In the genomic region with DNA sequence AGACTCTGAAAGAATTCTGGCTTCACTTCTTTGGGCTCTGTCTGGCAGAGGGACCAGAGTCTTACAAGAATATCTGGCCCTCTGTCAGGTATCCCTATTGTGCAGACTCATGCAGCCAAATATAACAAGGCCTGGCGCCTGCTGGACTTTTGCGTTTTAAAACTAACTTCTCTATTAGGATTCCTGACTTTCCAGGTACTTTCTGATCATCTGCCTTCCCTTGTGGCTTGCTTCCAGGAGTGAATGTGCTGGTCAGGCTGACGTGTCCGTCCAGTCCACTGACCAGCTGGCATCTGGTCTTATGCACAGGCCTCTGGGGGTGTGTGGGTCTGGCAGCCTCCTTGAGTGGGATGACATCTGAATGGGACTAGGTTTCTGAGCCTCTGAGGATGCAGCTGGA, we compare ENCODE assay signal across 14 cellular contexts. TPM values are rescaled to one million over a fixed set of nuclear protein-coding genes. Genes with fewer than 3 reads are reported as not detected.
A peak's percentile ranks its signal among the peaks of the same experiment; 100 is the strongest.
DNase-seq lines count a peak whose midpoint lies in the region; ATAC-seq and TF ChIP-seq lines count a peak whose summit lies in the region.
"Had no signal": no experiment of that assay in that cellular context is flagged by ENCODE, and none has a peak within 500 bp of the region (broad histone marks: within the 10 kb centered on the region; RNA-seq: fewer than 3 reads in every experiment).

No MANE protein-coding gene starts in this region.

- H3K4me1 ChIP-seq in thoracic aorta (ENCODE audit: control insufficient read depth in 1 of 2, low read depth in 2 of 2) (peaks cover 3 to 25% of the 10 kb centered on the region in 2 donors), uterus (no peaks in the 10 kb centered on the region)

- H3K27me3 Mint-ChIP-seq in activated T-helper 2 cell treated with anti-CD3 and anti-CD28 coated beads, Interferon-gamma antibody, Interleukin-2, Interleukin-4, amounts not matched to agents 10 μg/mL and 5 μg/mL and 100 μg/mL, durations not matched to agents 14 hours and 24 hours and 36 hours (ENCODE audit: low read depth), result no peaks in the 10 kb centered on the region
- H3K27me3 Mint-ChIP-seq: activated B cell treated with CpG ODN at 0.5 μM for 24 hours; CD4-positive, alpha-beta memory T cell had no signal

- H3K36me3 ChIP-seq in MG63, result no peaks in the 10 kb centered on the region
- H3K36me3 ChIP-seq in thoracic aorta, result no peaks in the 10 kb centered on the region
- H3K36me3 ChIP-seq in uterus, result no peaks in the 10 kb centered on the region

- peak; percentile 91 for DNase-seq in MG63
- peak; percentile 77 for DNase-seq in left lobe of liver (ENCODE audit: low spot score)
- DNase-seq in thoracic aorta (ENCODE audit: low spot score), result peak; percentile 49
- DNase-seq in activated T-helper 2 cell treated with anti-CD3 and anti-CD28 coated beads, Interferon-gamma antibody, Interleukin-2, Interleukin-4, amounts not matched to agents 10 μg/mL and 5 μg/mL and 100 μg/mL, durations not matched to agents 14 hours and 24 hours and 36 hours (ENCODE audit: low spot score), result no peak
- no peak for DNase-seq in uterus
- DNase-seq: activated B cell treated with CpG ODN at 0.5 μM for 24 hours; activated naive CD8-positive, alpha-beta T cell treated with anti-CD3 and anti-CD28 coated beads, Interleukin-2, amount 10 ng/mL, durations not matched to agents 7 days and 5 days; CD4-positive, alpha-beta memory T cell; EL; NCI-H1048; stimulated activated naive CD4-positive, alpha-beta T cell treated with Interleukin-2 at 50 U/mL for 16 hours; SW 1271 had no signal

- no peak for TF ChIP-seq CTCF in thoracic aorta (IDR thresholded peaks at IDR 0.05)
- TF ChIP-seq CTCF in uterus (IDR thresholded peaks at IDR 0.05), result no peak

- no peak overlapping the region for H3K27ac Mint-ChIP-seq in activated T-helper 2 cell treated with anti-CD3 and anti-CD28 coated beads, Interferon-gamma antibody, Interleukin-2, Interleukin-4, amounts not matched to agents 10 μg/mL and 5 μg/mL and 100 μg/mL, durations not matched to agents 14 hours and 24 hours and 36 hours
- H3K27ac Mint-ChIP-seq: activated B cell treated with CpG ODN at 0.5 μM for 24 hours; activated naive CD8-positive, alpha-beta T cell treated with anti-CD3 and anti-CD28 coated beads, Interleukin-2, amount 10 ng/mL, durations not matched to agents 7 days and 5 days had no signal

- H3K27ac ChIP-seq in cingulate gyrus (ENCODE audit: low read depth, low read length), result peak overlapping the region; percentile 57
- peak overlapping the region; percentile 62 to 85 for H3K27ac ChIP-seq in thoracic aorta
- no peak overlapping the region for H3K27ac ChIP-seq in uterus

- H3K9me3 ChIP-seq in MG63 (no peaks in the 10 kb centered on the region), thoracic aorta (no peaks in the 10 kb centered on the region), uterus (no peaks in the 10 kb centered on the region)

- intact Hi-C loops in activated T-helper 2 cell treated with anti-CD3 and anti-CD28 coated beads, Interferon-gamma antibody, Interleukin-2, Interleukin-4, amounts not matched to agents 10 μg/mL and 5 μg/mL and 100 μg/mL, durations not matched to agents 14 hours and 24 hours and 36 hours (cut with micrococcal nuclease), result loop anchor here (5.0 kb wide), 1 partner anchor 127 kb away; no protein-coding TSS in a partner anchor
- intact Hi-C loops in uterus (cut with DNase I; ENCODE audit: low total_unique reads), result no loop called here

- TF ChIP-seq POLR2A in uterus (IDR thresholded peaks at IDR 0.05), result no peak

- H3K4me3 ChIP-seq in MG63 (no peak overlapping the region), thoracic aorta (no peak overlapping the region), uterus (no peak overlapping the region)

- H3K27me3 ChIP-seq in MG63, result no peaks in the 10 kb centered on the region
- H3K27me3 ChIP-seq in thoracic aorta (replicated peaks; ENCODE audit: insufficient read depth), result no peaks in the 10 kb centered on the region
- no peaks in the 10 kb centered on the region for H3K27me3 ChIP-seq in uterus

- no peaks in the 10 kb centered on the region for H3K36me3 Mint-ChIP-seq in activated T-helper 2 cell treated with anti-CD3 and anti-CD28 coated beads, Interferon-gamma antibody, Interleukin-2, Interleukin-4, amounts not matched to agents 10 μg/mL and 5 μg/mL and 100 μg/mL, durations not matched to agents 14 hours and 24 hours and 36 hours (ENCODE audit: low read depth)
- H3K36me3 Mint-ChIP-seq: activated naive CD8-positive, alpha-beta T cell treated with anti-CD3 and anti-CD28 coated beads, Interleukin-2, amount 10 ng/mL, durations not matched to agents 7 days and 5 days; CD4-positive, alpha-beta memory T cell had no signal

- H3K4me1 Mint-ChIP-seq in activated T-helper 2 cell treated with anti-CD3 and anti-CD28 coated beads, Interferon-gamma antibody, Interleukin-2, Interleukin-4, amounts not matched to agents 10 μg/mL and 5 μg/mL and 100 μg/mL, durations not matched to agents 14 hours and 24 hours and 36 hours (ENCODE audit: low read depth), result peaks cover 12% of the 10 kb centered on the region

- ATAC-seq in left lobe of liver (peak; percentile 86), thoracic aorta (ENCODE audit: insufficient number of reproducible peaks, low FRiP score, low read depth) (peak; percentile 44), GM18517 (IDR thresholded peaks at IDR 0.05; ENCODE audit: unreplicated experiment) (no peak)

- H3K4me3 Mint-ChIP-seq in activated T-helper 2 cell treated with anti-CD3 and anti-CD28 coated beads, Interferon-gamma antibody, Interleukin-2, Interleukin-4, amounts not matched to agents 10 μg/mL and 5 μg/mL and 100 μg/mL, durations not matched to agents 14 hours and 24 hours and 36 hours (ENCODE audit: low read depth), result no peak overlapping the region
- H3K4me3 Mint-ChIP-seq: activated B cell treated with CpG ODN at 0.5 μM for 24 hours; activated naive CD8-positive, alpha-beta T cell treated with anti-CD3 and anti-CD28 coated beads, Interleukin-2, amount 10 ng/mL, durations not matched to agents 7 days and 5 days; CD4-positive, alpha-beta memory T cell had no signal

- no peaks in the 10 kb centered on the region for H3K9me3 Mint-ChIP-seq in activated T-helper 2 cell treated with anti-CD3 and anti-CD28 coated beads, Interferon-gamma antibody, Interleukin-2, Interleukin-4, amounts not matched to agents 10 μg/mL and 5 μg/mL and 100 μg/mL, durations not matched to agents 14 hours and 24 hours and 36 hours
- H3K9me3 Mint-ChIP-seq: activated B cell treated with CpG ODN at 0.5 μM for 24 hours; activated naive CD8-positive, alpha-beta T cell treated with anti-CD3 and anti-CD28 coated beads, Interleukin-2, amount 10 ng/mL, durations not matched to agents 7 days and 5 days; CD4-positive, alpha-beta memory T cell had no signal

RNA-seq across cellular contexts. Expression of gene RAB29, which starts 8.6 kb away (rescaled TPM):
- 13.6 and 18.5 TPM in 2 replicates for total RNA-seq in MG63 (2014; rRNA removed; shearing (Covaris generic); ENCODE audit: low replicate concordance)
- total RNA-seq in left lobe of liver (20.7 TPM), thoracic aorta (10 to 100 TPM; 23.5 to 47.2 TPM), uterus (10 to 100 TPM in 3 of 4 donors, 1 to 10 TPM in 1; 6.8 to 27.9 (median 12.1) TPM)
- total RNA-seq in activated T-helper 2 cell treated with anti-CD3 and anti-CD28 coated beads, Interferon-gamma antibody, Interleukin-2, Interleukin-4, amounts not matched to agents 10 μg/mL and 5 μg/mL and 100 μg/mL, durations not matched to agents 14 hours and 24 hours and 36 hours, result 26.2 and 26.7 TPM in 2 replicates

RNA-seq across cellular contexts. Expression of gene SLC41A1, which starts 29.1 kb away (rescaled TPM):
- total RNA-seq in MG63 (2014; rRNA removed; shearing (Covaris generic); ENCODE audit: low replicate concordance), result 5.6 and 7.2 TPM in 2 replicates
- 4.5 TPM for total RNA-seq in left lobe of liver
- total RNA-seq in thoracic aorta, result 10 to 100 TPM; 26.7 to 64.1 TPM
- total RNA-seq in activated T-helper 2 cell treated with anti-CD3 and anti-CD28 coated beads, Interferon-gamma antibody, Interleukin-2, Interleukin-4, amounts not matched to agents 10 μg/mL and 5 μg/mL and 100 μg/mL, durations not matched to agents 14 hours and 24 hours and 36 hours, result 46.9 and 48.5 TPM in 2 replicates
- total RNA-seq in uterus, result 10 to 100 TPM in 3 of 4 donors, 1 to 10 TPM in 1; 1.0 to 35.4 (median 23.5) TPM

RNA-seq across cellular contexts. Expression of gene NUCKS1, which starts 33.9 kb away (rescaled TPM):
- 228 and 336 TPM in 2 replicates for total RNA-seq in MG63 (2014; rRNA removed; shearing (Covaris generic); ENCODE audit: low replicate concordance)
- 72.3 TPM for total RNA-seq in left lobe of liver
- total RNA-seq in thoracic aorta, result 100 to 1,000 TPM in 1 of 2 donors, 10 to 100 TPM in 1; 80.6 to 116 TPM
- 176 and 180 TPM in 2 replicates for total RNA-seq in activated T-helper 2 cell treated with anti-CD3 and anti-CD28 coated beads, Interferon-gamma antibody, Interleukin-2, Interleukin-4, amounts not matched to agents 10 μg/mL and 5 μg/mL and 100 μg/mL, durations not matched to agents 14 hours and 24 hours and 36 hours
- total RNA-seq in uterus, result 100 to 1,000 TPM in 3 of 4 donors, 10 to 100 TPM in 1; 59.4 to 286 (median 159) TPM

Comparison
In these comparisons a context has a peak if more than half of its experiments do, and no peak if none do; other contexts are left out.
1. DNase-seq: peak in MG63 (single experiment), left lobe of liver (single experiment) and thoracic aorta (single experiment); none in activated T-helper 2 cell treated with anti-CD3 and anti-CD28 coated beads, Interferon-gamma antibody, Interleukin-2, Interleukin-4, amounts not matched to agents 10 μg/mL and 5 μg/mL and 100 μg/mL, durations not matched to agents 14 hours and 24 hours and 36 hours (single experiment) and uterus (0 of 2).
2. H3K27ac ChIP-seq: peak in cingulate gyrus (single experiment) and thoracic aorta (2 of 2); none in uterus (0 of 2).